9 cellular contexts compared by ENCODE assay signal in genomic region chr10:13158401-13158800, GRCh38. TPM values are rescaled to one million over a fixed set of nuclear protein-coding genes. Genes with fewer than 3 reads are reported as not detected.
DNase-seq lines count a peak whose midpoint lies in the region; ATAC-seq, FAIRE-seq and TF ChIP-seq lines count a peak whose summit lies in the region.
"Had no signal": no experiment of that assay in that cellular context is flagged by ENCODE, and none has a peak within 500 bp of the region (broad histone marks: within the 10 kb centered on the region; RNA-seq: fewer than 3 reads in every experiment).

No MANE protein-coding gene starts in this region.

- POLR2A ChIA-PET in HepG2 (lab: Yijun Ruan, JAX), result no interaction called here

- no peak for FAIRE-seq in HepG2 (lab: Jason Lieb, UNC)

- intact Hi-C loops in HepG2 (cut with micrococcal nuclease; ENCODE audit: unreplicated experiment), result no loop called here

- 47% methylated on average over 32 of the region's 32 CpGs for WGBS in liver
- 89% methylated on average over 31 of the region's 32 CpGs for WGBS in HepG2 (ENCODE audit: low lambda C conversion rate)
- 64 to 77% methylated on average over 31 to 32 of the region's 32 CpGs for WGBS in upper lobe of left lung, 2 donors

- TF ChIP-seq EP300 in HepG2 (IDR thresholded peaks at IDR 0.05; ENCODE audit: low read depth in 2 of 2, low read length in 2 of 2) (no peak), HepG2 (CRISPR knock-in tag; IDR thresholded peaks at IDR 0.05; ENCODE audit: borderline replicate concordance) (no peak), upper lobe of left lung (IDR thresholded peaks at IDR 0.05) (no peak)

- no TSS peak for BruUV-seq in HepG2 (replicated peaks; lab: Mats Ljungman, UMichigan)

- DNase-seq in HepG2 (ENCODE audit: low spot score) (no peak), upper lobe of left lung (peak in 1 of 2 donors; percentile 81), D341Med (ENCODE audit: low spot score) (no peak), DMS79 treated with DMSO at 0.1 percent for 48 hours (lab: John Stamatoyannopoulos, UW) (no peak)
- DNase-seq: amygdala had no signal

- no peaks in the 10 kb centered on the region for H4K20me1 ChIP-seq in HepG2 (ENCODE audit: insufficient read depth, low read length)

- H3K9ac ChIP-seq in liver (ENCODE audit: low read depth in 1 of 2, low read length in 2 of 2), result no peak overlapping the region
- no peak overlapping the region for H3K9ac ChIP-seq in HepG2 (ENCODE audit: insufficient read depth, low read depth, low read length)
- peak overlapping the region in 1 of 2 donors; percentile 53 for H3K9ac ChIP-seq in mucosa of rectum (ENCODE audit: low read depth in 1 of 2, low read length in 2 of 2)

- TF ChIP-seq RAD21 in liver (IDR thresholded peaks at IDR 0.05) (no peak), HepG2 (CRISPR knock-in tag; IDR thresholded peaks at IDR 0.05) (no peak)

- ATAC-seq in HepG2 (no peak), upper lobe of left lung (ENCODE audit: low FRiP score in 2 of 2) (no peak), HG02588 (IDR thresholded peaks at IDR 0.05; ENCODE audit: unreplicated experiment) (no peak)

- H3K4me3 ChIP-seq in liver (ENCODE audit: low read depth in 1 of 3, low read length in 3 of 3), result peak overlapping the region in 2 of 3 donors; percentile 18 to 41
- no peak overlapping the region for H3K4me3 ChIP-seq in HepG2 (replicated peaks in 1 of 3; ENCODE audit: insufficient read depth in 1 of 3, low read depth in 2 of 3, low read length in 3 of 3)
- H3K4me3 ChIP-seq in mucosa of rectum (ENCODE audit: low read length in 2 of 2), result peak overlapping the region; percentile 56 to 61
- H3K4me3 ChIP-seq in upper lobe of left lung, result peak overlapping the region in 3 of 4 donors; percentile 21 to 30 (median 27)

- peak overlapping the region; percentile 68 for H3K4me3 Mint-ChIP-seq in activated naive CD8-positive, alpha-beta T cell

- H3K9me3 Mint-ChIP-seq in activated naive CD8-positive, alpha-beta T cell (ENCODE audit: low read depth), result peaks cover 4% of the 10 kb centered on the region

- TF ChIP-seq POLR2A in HepG2 (IDR thresholded peaks at IDR 0.05; ENCODE audit: insufficient read depth in 1 of 2, low read depth in 2 of 2, low read length in 2 of 2) (no peak), upper lobe of left lung (IDR thresholded peaks at IDR 0.05) (no peak)

- H3K27ac Mint-ChIP-seq in activated naive CD8-positive, alpha-beta T cell, result peak overlapping the region; percentile 16

- H3K27me3 Mint-ChIP-seq in activated naive CD8-positive, alpha-beta T cell, result peaks cover 7% of the 10 kb centered on the region

- H3K4me1 ChIP-seq in liver (ENCODE audit: control insufficient read depth in 4 of 4, insufficient read depth in 4 of 4, low read length in 3 of 4) (peaks cover 0 to 14% (median 12%) of the 10 kb centered on the region in 4 donors), HepG2 (ENCODE audit: insufficient read depth, low read length) (peaks cover 23% of the 10 kb centered on the region), mucosa of rectum (ENCODE audit: control insufficient read depth in 2 of 2, insufficient read depth in 2 of 2, low read length in 2 of 2) (peaks cover 3 to 5% of the 10 kb centered on the region in 2 donors), upper lobe of left lung (peaks cover 7 to 20% (median 10%) of the 10 kb centered on the region in 4 donors)

- H2AFZ ChIP-seq in HepG2 (ENCODE audit: low read length), result no peak overlapping the region

- peaks cover 19% of the 10 kb centered on the region for H3K4me1 Mint-ChIP-seq in activated naive CD8-positive, alpha-beta T cell (ENCODE audit: low read depth)

- H3K79me2 ChIP-seq in HepG2 (ENCODE audit: insufficient read depth, low read length), result peaks cover 9% of the 10 kb centered on the region

- no peak overlapping the region for H3K4me2 ChIP-seq in HepG2 (ENCODE audit: low read depth, low read length)

- no peak for TF ChIP-seq CTCF in liver (IDR thresholded peaks at IDR 0.05; ENCODE audit: low read depth, low read length, missing input control)
- no peak for TF ChIP-seq CTCF in HepG2 (CRISPR knock-in tag; IDR thresholded peaks at IDR 0.05)
- no peak for TF ChIP-seq CTCF in upper lobe of left lung (IDR thresholded peaks at IDR 0.05)

- H3K9me3 ChIP-seq in liver (ENCODE audit: control insufficient read depth in 4 of 4, low read length in 3 of 4) (no peaks in the 10 kb centered on the region), HepG2 (ENCODE audit: low read length) (no peaks in the 10 kb centered on the region), mucosa of rectum (ENCODE audit: control insufficient read depth in 2 of 2, low read length in 2 of 2) (no peaks in the 10 kb centered on the region), upper lobe of left lung (no peaks in the 10 kb centered on the region)

- CTCF ChIA-PET in HepG2 (lab: Yijun Ruan, JAX; ENCODE audit: low intra/inter-chr PET ratio, low total read pairs), result no interaction called here

- in situ Hi-C loops in HepG2 (cut with HindIII; ENCODE audit: extremely low pct_ligation_motif_present, low pct_unique_long_range_greater_than_20kb), result no loop called here

- peaks cover 4% of the 10 kb centered on the region for H3K36me3 Mint-ChIP-seq in activated naive CD8-positive, alpha-beta T cell

- no peaks in the 10 kb centered on the region for H3K27me3 ChIP-seq in liver (ENCODE audit: control insufficient read depth in 4 of 4, insufficient read depth in 4 of 4, low read length in 3 of 4)
- 0 out of 5 replicates have a peak, but pooled peaks cover 0 to 4% of the 10 kb centered on the region in 2 experiments for H3K27me3 ChIP-seq in HepG2 (ENCODE audit: control insufficient read depth in 1 of 2, insufficient read depth in 2 of 2, low read length in 2 of 2)
- H3K27me3 ChIP-seq in mucosa of rectum (ENCODE audit: control insufficient read depth in 2 of 2, insufficient read depth in 2 of 2, low read length in 2 of 2), result no peaks in the 10 kb centered on the region
- H3K27me3 ChIP-seq in upper lobe of left lung, result no peaks in the 10 kb centered on the region

- H3K27ac ChIP-seq in liver (ENCODE audit: low read depth in 1 of 2, low read length in 2 of 2), result no peak overlapping the region
- no peak overlapping the region for H3K27ac ChIP-seq in HepG2 (ENCODE audit: extremely low read length, insufficient read depth, low read length)
- peak overlapping the region in 1 of 2 donors; percentile 64 for H3K27ac ChIP-seq in mucosa of rectum (ENCODE audit: low read depth in 2 of 2, low read length in 2 of 2)
- no peak overlapping the region for H3K27ac ChIP-seq in upper lobe of left lung

- H3K36me3 ChIP-seq in liver (ENCODE audit: control insufficient read depth in 4 of 4, insufficient read depth in 3 of 4, low read depth in 1 of 4, low read length in 3 of 4), result no peaks in the 10 kb centered on the region
- H3K36me3 ChIP-seq in HepG2 (replicated peaks in 1 of 2; ENCODE audit: control insufficient read depth in 1 of 2, insufficient read depth in 2 of 2, low read length in 2 of 2), result no peaks in the 10 kb centered on the region
- no peaks in the 10 kb centered on the region for H3K36me3 ChIP-seq in mucosa of rectum (ENCODE audit: control insufficient read depth in 2 of 2, insufficient read depth in 2 of 2, low read length in 2 of 2)
- no peaks in the 10 kb centered on the region for H3K36me3 ChIP-seq in upper lobe of left lung

RNA-seq across cellular contexts. Expression of gene MCM10, which starts 3.0 kb away (rescaled TPM):
- 10 to 100 TPM in 1 of 2 donors, under 1 TPM in 1; under 0.01 to 10.0 TPM for total RNA-seq in liver
- under 1 TPM; 0.32 to 0.37 TPM for polyA plus RNA-seq in liver
- 31.3 and 41.8 TPM in 2 replicates for total RNA-seq in HepG2 (2016; rRNA removed; fragmentation: Illumina TruSeq; extraction: Trizol)
- 5.6 and 6.2 TPM in 2 replicates for total RNA-seq in HepG2 (2016; cell fraction: cytosol; rRNA removed; fragmentation: Illumina TruSeq; extraction: Trizol; ENCODE audit: low read depth)
- total RNA-seq in HepG2 (2016; cell fraction: insoluble cytoplasmic fraction; rRNA removed; fragmentation: Illumina TruSeq; extraction: Trizol), result 28.3 and 39.8 TPM in 2 replicates
- total RNA-seq in HepG2 (2016; cell fraction: membrane; rRNA removed; fragmentation: Illumina TruSeq; extraction: Trizol), result 7.1 and 8.4 TPM in 2 replicates
- total RNA-seq in HepG2 (2016; cell fraction: nucleus; rRNA removed; fragmentation: Illumina TruSeq; extraction: Trizol), result 27.5 and 28.3 TPM in 2 replicates
- 2.0 and 2.8 TPM in 2 replicates for polyA plus RNA-seq in HepG2 (2011; rRNA removed)
- 1.7 and 1.9 TPM in 2 replicates for polyA plus RNA-seq in HepG2 (2011; cell fraction: cytosol; rRNA removed)
- polyA plus RNA-seq in HepG2 (2011; cell fraction: nucleus; rRNA removed), result 2.7 and 2.8 TPM in 2 replicates
- 2.2 and 7.7 TPM in 2 replicates for polyA plus RNA-seq in HepG2 (2012)
- 0.73 and 0.94 TPM in 2 replicates for polyA plus RNA-seq in HepG2 (2016; cell fraction: cytosol; fragmentation: Illumina TruSeq; extraction: Trizol; ENCODE audit: low read depth)
- 24.9 and 28.1 TPM in 2 replicates for polyA plus RNA-seq in HepG2 (2016; cell fraction: insoluble cytoplasmic fraction; fragmentation: Illumina TruSeq; extraction: Trizol; ENCODE audit: low read depth)
- polyA plus RNA-seq in HepG2 (2016; cell fraction: membrane; fragmentation: Illumina TruSeq; extraction: Trizol; ENCODE audit: low read depth), result 2.0 and 2.2 TPM in 2 replicates
- polyA plus RNA-seq in HepG2 (2016; cell fraction: nucleus; fragmentation: Illumina TruSeq; extraction: Trizol; ENCODE audit: insufficient read depth, low read depth), result 16.5 and 22.1 TPM in 2 replicates
- 4.7 and 13.7 TPM in 2 replicates for polyA minus RNA-seq in HepG2 (2011; rRNA and poly(A)+ RNA removed; ENCODE audit: low replicate concordance)
- 4.3 and 4.8 TPM in 2 replicates for polyA minus RNA-seq in HepG2 (2011; cell fraction: cytosol; rRNA and poly(A)+ RNA removed)
- polyA minus RNA-seq in HepG2 (2011; cell fraction: nucleus; rRNA and poly(A)+ RNA removed), result 11.3 and 12.1 TPM in 2 replicates
- total RNA-seq in upper lobe of left lung, result 10 to 100 TPM in 1 of 6 donors, 1 to 10 TPM in 1, under 1 TPM in 3, not detected in 1; 0.49 to 18.6 (median 0.61) TPM

RNA-seq across cellular contexts. Expression of gene OPTN, which starts 58.4 kb away (rescaled TPM):
- 10 to 100 TPM; 26.7 to 41.6 TPM for total RNA-seq in liver
- polyA plus RNA-seq in liver, result 10 to 100 TPM; 21.5 to 42.0 TPM
- 13.4 and 16.9 TPM in 2 replicates for total RNA-seq in HepG2 (2016; rRNA removed; fragmentation: Illumina TruSeq; extraction: Trizol)
- total RNA-seq in HepG2 (2016; cell fraction: cytosol; rRNA removed; fragmentation: Illumina TruSeq; extraction: Trizol; ENCODE audit: low read depth), result 11.6 and 11.9 TPM in 2 replicates
- 13.1 and 15.3 TPM in 2 replicates for total RNA-seq in HepG2 (2016; cell fraction: insoluble cytoplasmic fraction; rRNA removed; fragmentation: Illumina TruSeq; extraction: Trizol)
- 17.8 and 18.8 TPM in 2 replicates for total RNA-seq in HepG2 (2016; cell fraction: membrane; rRNA removed; fragmentation: Illumina TruSeq; extraction: Trizol)
- total RNA-seq in HepG2 (2016; cell fraction: nucleus; rRNA removed; fragmentation: Illumina TruSeq; extraction: Trizol), result 6.5 and 7.6 TPM in 2 replicates
- polyA plus RNA-seq in HepG2 (2011; rRNA removed), result 46.6 and 48.0 TPM in 2 replicates
- polyA plus RNA-seq in HepG2 (2011; cell fraction: cytosol; rRNA removed), result 19.2 and 26.0 TPM in 2 replicates
- polyA plus RNA-seq in HepG2 (2011; cell fraction: nucleus; rRNA removed), result 19.2 and 23.7 TPM in 2 replicates
- polyA plus RNA-seq in HepG2 (2012), result 114 and 116 TPM in 2 replicates
- polyA plus RNA-seq in HepG2 (2016; cell fraction: cytosol; fragmentation: Illumina TruSeq; extraction: Trizol; ENCODE audit: low read depth), result 18.1 and 18.2 TPM in 2 replicates
- 18.4 and 22.2 TPM in 2 replicates for polyA plus RNA-seq in HepG2 (2016; cell fraction: insoluble cytoplasmic fraction; fragmentation: Illumina TruSeq; extraction: Trizol; ENCODE audit: low read depth)
- polyA plus RNA-seq in HepG2 (2016; cell fraction: membrane; fragmentation: Illumina TruSeq; extraction: Trizol; ENCODE audit: low read depth), result 19.3 and 20.2 TPM in 2 replicates
- 16.6 and 18.0 TPM in 2 replicates for polyA plus RNA-seq in HepG2 (2016; cell fraction: nucleus; fragmentation: Illumina TruSeq; extraction: Trizol; ENCODE audit: insufficient read depth, low read depth)
- 20.0 and 23.0 TPM in 2 replicates for polyA minus RNA-seq in HepG2 (2011; rRNA and poly(A)+ RNA removed; ENCODE audit: low replicate concordance)
- 12.0 and 26.7 TPM in 2 replicates for polyA minus RNA-seq in HepG2 (2011; cell fraction: cytosol; rRNA and poly(A)+ RNA removed)
- polyA minus RNA-seq in HepG2 (2011; cell fraction: nucleus; rRNA and poly(A)+ RNA removed), result 34.8 and 39.0 TPM in 2 replicates
- 10 to 100 TPM; 35.3 to 60.1 (median 52.2) TPM for total RNA-seq in upper lobe of left lung

Comparison
In these comparisons a context has a peak if more than half of its experiments do, and no peak if none do; other contexts are left out.
1. H3K4me3 ChIP-seq: peak in liver (2 of 3), mucosa of rectum (2 of 2) and upper lobe of left lung (3 of 4); none in HepG2 (0 of 3).